Comparison of ENCODE assay signal across 10 cellular contexts in the genomic region with DNA sequence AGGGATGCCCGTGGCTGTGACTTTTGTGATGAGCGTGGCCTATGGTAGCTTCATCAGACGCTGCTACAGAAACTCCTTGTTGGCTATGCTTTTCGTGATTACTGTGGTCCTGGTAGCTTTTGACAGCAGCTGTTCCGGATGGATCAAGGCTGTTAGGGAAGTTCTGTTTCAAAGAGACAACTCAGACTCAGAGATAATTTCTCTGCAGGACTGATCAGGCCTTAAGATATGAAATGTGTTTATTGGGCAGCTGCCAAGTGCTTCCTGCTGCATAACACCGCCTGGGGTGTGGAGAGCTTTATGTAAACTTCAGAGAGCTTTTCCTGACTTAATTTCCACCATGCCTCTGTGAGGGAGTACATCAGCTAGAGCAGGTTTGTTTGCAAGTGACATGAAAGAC.
A peak's percentile ranks its signal among the peaks of the same experiment; 100 is the strongest.
DNase-seq lines count a peak whose midpoint lies in the region; ATAC-seq and TF ChIP-seq lines count a peak whose summit lies in the region.
"Had no signal": no experiment of that assay in that cellular context is flagged by ENCODE, and none has a peak within 500 bp of the region (broad histone marks: within the 10 kb centered on the region; RNA-seq: fewer than 3 reads in every experiment).

No MANE protein-coding gene starts in this region.

- H3K27me3 Mint-ChIP-seq in stimulated activated memory B cell treated with anti-CD40 and anti-IgM and Interleukin-4, amounts not matched to agents 10 μg/mL and 1 μg/mL and 100 μg/mL, for 72 hours: peaks cover 8% of the 10 kb centered on the region
- peaks cover 2% of the 10 kb centered on the region for H3K27me3 Mint-ChIP-seq in activated CD4-positive, alpha-beta T cell treated with anti-CD3 and anti-CD28 coated beads, Interleukin-2, amount 10 ng/mL, durations not matched to agents 7 days and 5 days

- DNase-seq in A172 (ENCODE audit: low spot score) (peak; percentile 9), GF-D8 (lab: John Stamatoyannopoulos, UW) (peak; percentile 43), OCI-M2 (lab: John Stamatoyannopoulos, UW; ENCODE audit: unreplicated experiment) (peak; percentile 16), erythroblast (lab: John Stamatoyannopoulos, UW) (peak; percentile 61 to 75)
- no peak for DNase-seq in activated CD4-positive, alpha-beta T cell treated with anti-CD3 and anti-CD28 coated beads, Interleukin-2, amount 10 ng/mL, durations not matched to agents 7 days and 5 days
- DNase-seq: activated CD4-positive, alpha-beta T cell treated with anti-CD3 and anti-CD28 coated beads for 4 hours; SHP77 treated with DMSO at 0.1 percent for 48 hours had no signal

- POLR2A ChIA-PET in activated CD4-positive, alpha-beta T cell treated with anti-CD3 and anti-CD28 coated beads, Interleukin-2, amount 10 ng/mL, durations not matched to agents 7 days and 5 days (lab: Charles Lee): no interaction called here

- CTCF ChIA-PET in activated CD4-positive, alpha-beta T cell treated with anti-CD3 and anti-CD28 coated beads, Interleukin-2, amount 10 ng/mL, durations not matched to agents 7 days and 5 days (lab: Charles Lee): no interaction called here

- no peaks in the 10 kb centered on the region for H3K36me3 Mint-ChIP-seq in stimulated activated memory B cell treated with anti-CD40 and anti-IgM and Interleukin-4, amounts not matched to agents 10 μg/mL and 1 μg/mL and 100 μg/mL, for 72 hours
- H3K36me3 Mint-ChIP-seq in activated CD4-positive, alpha-beta T cell treated with anti-CD3 and anti-CD28 coated beads, Interleukin-2, amount 10 ng/mL, durations not matched to agents 7 days and 5 days (ENCODE audit: low read depth): no peaks in the 10 kb centered on the region

- ATAC-seq in GM21390 (IDR thresholded peaks at IDR 0.05; ENCODE audit: unreplicated experiment) (no peak), HG03095 (IDR thresholded peaks at IDR 0.05; ENCODE audit: unreplicated experiment) (no peak)
- no peak for ATAC-seq in stimulated activated memory B cell treated with anti-CD40 and anti-IgM and Interleukin-4, amounts not matched to agents 10 μg/mL and 1 μg/mL and 100 μg/mL, for 72 hours

- no peak overlapping the region for H3K27ac Mint-ChIP-seq in stimulated activated memory B cell treated with anti-CD40 and anti-IgM and Interleukin-4, amounts not matched to agents 10 μg/mL and 1 μg/mL and 100 μg/mL, for 72 hours
- no peak overlapping the region for H3K27ac Mint-ChIP-seq in activated CD4-positive, alpha-beta T cell treated with anti-CD3 and anti-CD28 coated beads, Interleukin-2, amount 10 ng/mL, durations not matched to agents 7 days and 5 days

- no peak overlapping the region for H3K4me3 Mint-ChIP-seq in stimulated activated memory B cell treated with anti-CD40 and anti-IgM and Interleukin-4, amounts not matched to agents 10 μg/mL and 1 μg/mL and 100 μg/mL, for 72 hours
- H3K4me3 Mint-ChIP-seq in activated CD4-positive, alpha-beta T cell treated with anti-CD3 and anti-CD28 coated beads, Interleukin-2, amount 10 ng/mL, durations not matched to agents 7 days and 5 days: no peak overlapping the region

- no peaks in the 10 kb centered on the region for H3K9me3 Mint-ChIP-seq in stimulated activated memory B cell treated with anti-CD40 and anti-IgM and Interleukin-4, amounts not matched to agents 10 μg/mL and 1 μg/mL and 100 μg/mL, for 72 hours
- no peaks in the 10 kb centered on the region for H3K9me3 Mint-ChIP-seq in activated CD4-positive, alpha-beta T cell treated with anti-CD3 and anti-CD28 coated beads, Interleukin-2, amount 10 ng/mL, durations not matched to agents 7 days and 5 days

- no peaks in the 10 kb centered on the region for H3K4me1 Mint-ChIP-seq in stimulated activated memory B cell treated with anti-CD40 and anti-IgM and Interleukin-4, amounts not matched to agents 10 μg/mL and 1 μg/mL and 100 μg/mL, for 72 hours
- H3K4me1 Mint-ChIP-seq in activated CD4-positive, alpha-beta T cell treated with anti-CD3 and anti-CD28 coated beads, Interleukin-2, amount 10 ng/mL, durations not matched to agents 7 days and 5 days: no peaks in the 10 kb centered on the region

- no peak for TF ChIP-seq POLR2A in erythroblast (IDR thresholded peaks at IDR 0.05; ENCODE audit: low read length)
